In genomic region chr11:115927823-115928329, GRCh38 we compare ENCODE assay signal across 1 cellular context.
TF ChIP-seq lines count a peak whose summit lies in the region.

No MANE protein-coding gene starts in this region.

TF ChIP-seq in GM12878, 131 proteins besides CTCF, POLR2A, EP300 and RAD21 (continued from another document and continues in another):
- TF ChIP-seq ZBTB11 (CRISPR knock-in tag; IDR thresholded peaks at IDR 0.05) = no peak
- TF ChIP-seq SMAD5 (IDR thresholded peaks at IDR 0.05; ENCODE audit: low read depth) = no peak
- TF ChIP-seq EZH2 (IDR thresholded peaks at IDR 0.05; ENCODE audit: borderline replicate concordance, control insufficient read depth, low read depth, low read length) = no peak
- TF ChIP-seq POLR2AphosphoS5 (IDR thresholded peaks at IDR 0.05; ENCODE audit: low read length) = peak; percentile 77
- TF ChIP-seq CBFB (IDR thresholded peaks at IDR 0.05; ENCODE audit: low read depth) = no peak
- peak; percentile 47 for TF ChIP-seq MEF2B (IDR thresholded peaks at IDR 0.05; ENCODE audit: partially characterized antibody, poor library complexity, severe bottlenecking)
- TF ChIP-seq CREM (IDR thresholded peaks at IDR 0.05; ENCODE audit: low read depth) = no peak
- TF ChIP-seq SMC3 (IDR thresholded peaks at IDR 0.05; ENCODE audit: borderline replicate concordance, low read length) = no peak
- TF ChIP-seq IKZF2 (IDR thresholded peaks at IDR 0.05) = peak; percentile 60 to 75; a peak in 3 of 4 replicates
- TF ChIP-seq ELK1 (IDR thresholded peaks at IDR 0.05; ENCODE audit: low read depth, low read length) = no peak
- peak; percentile 31; the same call in 1 of the 2 replicates for TF ChIP-seq NKRF (conservative IDR thresholded peaks at IDR 0.05)
- TF ChIP-seq TBL1XR1 (IDR thresholded peaks at IDR 0.05; ENCODE audit: low read depth, low read length) = no peak
- no peak for TF ChIP-seq CEBPB (IDR thresholded peaks at IDR 0.05; ENCODE audit: borderline replicate concordance in 1 of 2, low read depth in 2 of 2, low read length in 2 of 2)
- TF ChIP-seq LARP7 (IDR thresholded peaks at IDR 0.05) = 0 out of 2 replicates have a peak, but pooled peaks have one; percentile 57
- no peak for TF ChIP-seq SREBF2 (IDR thresholded peaks at IDR 0.05; ENCODE audit: low read length)
- no peak for TF ChIP-seq STAT3 (IDR thresholded peaks at IDR 0.05; ENCODE audit: low read depth, low read length)
- TF ChIP-seq MEF2A (IDR thresholded peaks at IDR 0.05; ENCODE audit: insufficient read depth, low read depth, low read length) = no peak
- peak; percentile 81; the same call in 1 of the 2 replicates for TF ChIP-seq DPF2 (IDR thresholded peaks at IDR 0.05)
- no peak for TF ChIP-seq HDAC6 (IDR thresholded peaks at IDR 0.05; ENCODE audit: unreplicated experiment)
- no peak for TF ChIP-seq NR2C2 (IDR thresholded peaks at IDR 0.05; ENCODE audit: borderline replicate concordance, control insufficient read depth, insufficient read length, low read depth)
- no peak for TF ChIP-seq NR2C1 (IDR thresholded peaks at IDR 0.05)
- no peak for TF ChIP-seq POLR2AphosphoS2 (IDR thresholded peaks at IDR 0.05; ENCODE audit: low read depth, low read length)
- TF ChIP-seq BACH1 (IDR thresholded peaks at IDR 0.05; ENCODE audit: borderline replicate concordance) = peak; percentile 39
- TF ChIP-seq NBN (IDR thresholded peaks at IDR 0.05) = peak; percentile 69; the same call in 1 of the 2 replicates
- 0 out of 2 replicates have a peak, but pooled peaks have one; percentile 43 for TF ChIP-seq ATF7 (IDR thresholded peaks at IDR 0.05; ENCODE audit: low read depth)
- TF ChIP-seq PML (IDR thresholded peaks at IDR 0.05; ENCODE audit: low read length) = no peak
- TF ChIP-seq SUPT20H (IDR thresholded peaks at IDR 0.05; ENCODE audit: borderline replicate concordance, control insufficient read depth, low read depth, low read length) = no peak
- peak; percentile 75 for TF ChIP-seq GATAD2B (conservative IDR thresholded peaks at IDR 0.05; ENCODE audit: low read depth)
- no peak for TF ChIP-seq NFXL1 (IDR thresholded peaks at IDR 0.05; ENCODE audit: borderline replicate concordance)
- TF ChIP-seq MTA2 (IDR thresholded peaks at IDR 0.05; ENCODE audit: low read depth) = peak; percentile 60; the same call in 1 of the 2 replicates
- no peak for TF ChIP-seq ATF2 (IDR thresholded peaks at IDR 0.05; ENCODE audit: low read length)
- TF ChIP-seq PRDM15 (CRISPR knock-in tag; IDR thresholded peaks at IDR 0.05) = no peak
- TF ChIP-seq ESRRA (IDR thresholded peaks at IDR 0.05; ENCODE audit: low read length) = no peak
- TF ChIP-seq SREBF1 (IDR thresholded peaks at IDR 0.05; ENCODE audit: low read length) = no peak
- TF ChIP-seq HDAC2 (IDR thresholded peaks at IDR 0.05) = no peak
- no peak for TF ChIP-seq BCL3 (IDR thresholded peaks at IDR 0.05; ENCODE audit: borderline replicate concordance, insufficient read depth, low read depth, low read length, poor library complexity, severe bottlenecking)
- peak; percentile 92 for TF ChIP-seq RAD51 (IDR thresholded peaks at IDR 0.05)
- no peak for TF ChIP-seq ZNF384 (IDR thresholded peaks at IDR 0.05; ENCODE audit: borderline replicate concordance, low read depth, low read length)
- no peak for TF ChIP-seq BMI1 (IDR thresholded peaks at IDR 0.05; ENCODE audit: borderline replicate concordance)
- TF ChIP-seq WRNIP1 (IDR thresholded peaks at IDR 0.05; ENCODE audit: borderline replicate concordance, low read depth, low read length) = peak; percentile 53; the same call in 1 of the 2 replicates
- TF ChIP-seq E4F1 (IDR thresholded peaks at IDR 0.05; ENCODE audit: borderline replicate concordance, partially characterized antibody) = no peak
- peak; percentile 7 for TF ChIP-seq RELA (IDR thresholded peaks at IDR 0.05; ENCODE audit: borderline replicate concordance, partially characterized antibody)
- TF ChIP-seq MAX (IDR thresholded peaks at IDR 0.05; ENCODE audit: low read depth, low read length) = peak; percentile 61; the same call in 1 of the 2 replicates
- TF ChIP-seq E2F4 (IDR thresholded peaks at IDR 0.05; ENCODE audit: low read depth, low read length) = peak; percentile 28; the same call in 1 of the 2 replicates
